Comparison of ENCODE assay signal across 8 cellular contexts in the genomic region with DNA sequence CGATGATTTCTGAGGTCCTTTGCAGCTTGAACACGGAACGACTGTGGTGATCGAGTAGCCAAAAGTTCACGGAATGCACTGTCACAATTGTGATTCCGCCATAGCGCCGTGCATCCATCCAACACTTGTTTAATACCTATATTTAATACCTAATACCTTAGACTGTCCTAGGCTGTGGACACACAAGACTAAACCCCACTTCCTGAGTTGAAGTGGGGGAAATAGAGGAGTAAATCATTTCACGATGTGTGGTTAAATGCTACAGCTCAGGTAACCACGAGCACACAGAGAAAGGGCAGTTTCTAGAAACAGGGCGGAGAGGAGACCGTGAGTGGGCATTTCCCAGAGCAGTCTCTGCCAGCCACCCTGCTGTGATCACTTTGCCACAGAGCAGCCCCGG. TPM values are rescaled to one million over a fixed set of nuclear protein-coding genes. Genes with fewer than 3 reads are reported as not detected.
DNase-seq lines count a peak whose midpoint lies in the region; ATAC-seq and TF ChIP-seq lines count a peak whose summit lies in the region.
"Not testable (repeated sequence)": the region's sequence is repeated elsewhere in the genome, so short reads cannot be mapped to it uniquely, and the experiment has no call there.

No MANE protein-coding gene starts in this region.

- not testable (repeated sequence) for TF ChIP-seq POLR2A in right lobe of liver (IDR thresholded peaks at IDR 0.05)

- H3K27ac ChIP-seq in BLaER1 treated with 17β-estradiol and CSF1 and Interleukin-3, amounts not matched to agents 10 nM and 100 nM; HUES6 (ENCODE audit: low read depth, low read length); SU-DHL-6 (ENCODE audit: low read depth, low read length); right lobe of liver; upper lobe of right lung: not testable (repeated sequence)
- peak overlapping the region; percentile 77 for H3K27ac ChIP-seq in psoas muscle

- peak; percentile 31 for DNase-seq in central memory CD4-positive, alpha-beta T cell
- DNase-seq in foreskin fibroblast, right lobe of liver, psoas muscle, upper lobe of right lung: not testable (repeated sequence)

- WGBS in right lobe of liver (ENCODE audit: insufficient coverage, low coverage, low lambda C conversion rate, missing lambda C conversion rate) = 0% methylated on average over 6 of the region's 13 CpGs
- 0% methylated on average over 4 to 5 of the region's 13 CpGs for WGBS in psoas muscle, 3 donors

- not testable (repeated sequence) for H3F3A ChIP-seq in SU-DHL-6 (ENCODE audit: insufficient read depth)

- intact Hi-C loops in right lobe of liver (cut with DNase I); psoas muscle (cut with DNase I); upper lobe of right lung (cut with DNase I): not testable (repeated sequence)

- H3K4me2 ChIP-seq in BLaER1 treated with 17β-estradiol and CSF1 and Interleukin-3, amounts not matched to agents 10 nM and 100 nM = peak overlapping the region in 10 of 11 experiments; percentile 50 to 83 (median 66); a peak in 17 of 22 replicates
- H3K4me2 ChIP-seq in SU-DHL-6 (ENCODE audit: low read depth, low read length, poor library complexity, severe bottlenecking) = peak overlapping the region; percentile 44

- peak overlapping the region in 7 of 10 experiments; percentile 36 to 64 (median 46); a peak in 12 of 20 replicates for H3K4me3 ChIP-seq in BLaER1 treated with 17β-estradiol and CSF1 and Interleukin-3, amounts not matched to agents 10 nM and 100 nM
- H3K4me3 ChIP-seq in HUES6 (ENCODE audit: low read depth, low read length) (peak overlapping the region; percentile 55), foreskin fibroblast (ENCODE audit: low read depth in 1 of 2, low read length in 2 of 2) (peak overlapping the region; percentile 40 to 44), right lobe of liver (peak overlapping the region in 2 of 3 donors; percentile 21 to 47), psoas muscle (peak overlapping the region; percentile 58), upper lobe of right lung (peak overlapping the region; percentile 40)
- H3K4me3 ChIP-seq in SU-DHL-6 (ENCODE audit: insufficient read depth, low read length, poor library complexity, severe bottlenecking) = not testable (repeated sequence)

- H3K9me3 ChIP-seq in BLaER1 treated with 17β-estradiol and CSF1 and Interleukin-3, amounts not matched to agents 10 nM and 100 nM (replicated peaks in 1 of 11); HUES6 (ENCODE audit: control insufficient read depth, insufficient read depth, low read depth, low read length); SU-DHL-6 (ENCODE audit: insufficient read depth, low read length); right lobe of liver; psoas muscle; upper lobe of right lung: not testable (repeated sequence)

- not testable (repeated sequence) for H3K36me3 ChIP-seq in BLaER1 treated with 17β-estradiol and CSF1 and Interleukin-3, amounts not matched to agents 10 nM and 100 nM; HUES6 (ENCODE audit: control insufficient read depth, insufficient read depth, low read length); SU-DHL-6 (ENCODE audit: low read length); right lobe of liver; psoas muscle (ENCODE audit: insufficient read depth in 1 of 2, low read depth in 1 of 2); upper lobe of right lung

- not testable (repeated sequence) for H3K79me2 ChIP-seq in SU-DHL-6 (ENCODE audit: insufficient read depth, low read length)

- H3K4me1 ChIP-seq in BLaER1 treated with 17β-estradiol and CSF1 and Interleukin-3, amounts not matched to agents 10 nM and 100 nM; HUES6 (ENCODE audit: control insufficient read depth, insufficient read depth, low read length); right lobe of liver; psoas muscle; upper lobe of right lung: not testable (repeated sequence)

- H3K9ac ChIP-seq in BLaER1 treated with 17β-estradiol and CSF1 and Interleukin-3, amounts not matched to agents 10 nM and 100 nM; HUES6 (ENCODE audit: low read length): not testable (repeated sequence)
- H3K9ac ChIP-seq in SU-DHL-6 (ENCODE audit: low read length) = peak overlapping the region; percentile 32; the same call in 1 of the 2 replicates

- not testable (repeated sequence) for H3K27me3 ChIP-seq in BLaER1 treated with 17β-estradiol and CSF1 and Interleukin-3, amounts not matched to agents 10 nM and 100 nM; HUES6 (ENCODE audit: control insufficient read depth, insufficient read depth, low read length); SU-DHL-6 (ENCODE audit: low read length); right lobe of liver; psoas muscle (ENCODE audit: insufficient read depth in 3 of 3, low read length in 2 of 3); upper lobe of right lung

- not testable (repeated sequence) for H2AFZ ChIP-seq in SU-DHL-6 (ENCODE audit: low read depth, low read length, severe bottlenecking)

- not testable (repeated sequence) for H4K20me1 ChIP-seq in BLaER1 treated with 17β-estradiol and CSF1 and Interleukin-3, amounts not matched to agents 10 nM and 100 nM; SU-DHL-6 (ENCODE audit: low read depth, low read length)

- TF ChIP-seq CTCF in SU-DHL-6 (IDR thresholded peaks at IDR 0.05; ENCODE audit: insufficient read depth, low read length, poor library complexity, severe bottlenecking); foreskin fibroblast (IDR thresholded peaks at IDR 0.05; ENCODE audit: low read depth, low read length); right lobe of liver (IDR thresholded peaks at IDR 0.05); psoas muscle (IDR thresholded peaks at IDR 0.05); upper lobe of right lung (IDR thresholded peaks at IDR 0.05): not testable (repeated sequence)

- not testable (repeated sequence) for ATAC-seq in right lobe of liver, psoas muscle, upper lobe of right lung

- not testable (repeated sequence) for H3K9me2 ChIP-seq in SU-DHL-6 (replicated peaks; ENCODE audit: insufficient read depth, low read length)

RNA-seq across cellular contexts. Expression of a gene that starts 5.3 kb away (rescaled TPM):
- total RNA-seq in right lobe of liver (under 1 TPM; 0.06 to 0.93 (median 0.38) TPM), psoas muscle (under 1 TPM; 0.61 to 0.91 (median 0.75) TPM), upper lobe of right lung (0.23 TPM)
- under 1 TPM; 0.39 to 0.73 (median 0.42) TPM for polyA plus RNA-seq in psoas muscle
